In genomic region chr7:131212114-131212513, GRCh38 we compare ENCODE assay signal across 15 cellular contexts.
DNase-seq lines count a peak whose midpoint lies in the region; ATAC-seq and TF ChIP-seq lines count a peak whose summit lies in the region.
"Had no signal": no experiment of that assay in that cellular context is flagged by ENCODE, and none has a peak within 500 bp of the region (broad histone marks: within the 10 kb centered on the region; RNA-seq: fewer than 3 reads in every experiment).

No MANE protein-coding gene starts in this region.

- TF ChIP-seq CTCF in dorsolateral prefrontal cortex (IDR thresholded peaks at IDR 0.05 in 54 of 56, conservative IDR thresholded peaks at IDR 0.05 in 2 of 56; ENCODE audit: low read depth in 1 of 56, partially characterized antibody in 56 of 56), result no peak
- no peak for TF ChIP-seq CTCF in spleen (IDR thresholded peaks at IDR 0.05 in 8 of 11, conservative IDR thresholded peaks at IDR 0.05 in 3 of 11)

- H3K27me3 ChIP-seq in NT2/D1 (ENCODE audit: insufficient read depth, insufficient read length) (no peaks in the 10 kb centered on the region), dorsolateral prefrontal cortex (no peaks in the 10 kb centered on the region), spleen (replicated peaks in 1 of 7) (no peaks in the 10 kb centered on the region)
- H3K27me3 ChIP-seq: BE2C had no signal

- no peak overlapping the region for H3K9ac ChIP-seq in NT2/D1 (ENCODE audit: insufficient read length, low read depth)

- intact Hi-C loops in dorsolateral prefrontal cortex (cut with DNase I), result loop anchor here in 1 of 2 donors (10.0 kb wide), 1 partner anchor 107 kb away; no protein-coding TSS in a partner anchor
- intact Hi-C loops in spleen (cut with DNase I; ENCODE audit: low total_unique reads), result no loop called here

- TF ChIP-seq POLR2A in spleen (IDR thresholded peaks at IDR 0.05), result no peak

- ATAC-seq in GM19467 (IDR thresholded peaks at IDR 0.05; ENCODE audit: unreplicated experiment), result no peak

- H3K4me1 ChIP-seq in NT2/D1 (ENCODE audit: insufficient read depth, insufficient read length) (no peaks in the 10 kb centered on the region), spleen (no peaks in the 10 kb centered on the region)
- H3K4me1 ChIP-seq: BE2C had no signal

- DNase-seq in AG20443 (ENCODE audit: low spot score) (peak; percentile 19), NT2/D1 (ENCODE audit: low read depth, low spot score) (peak; percentile 69), dorsolateral prefrontal cortex (no peak), myocyte (ENCODE audit: low read depth) (peak; percentile 65), GM03348 (ENCODE audit: low spot score) (no peak), spleen (no peak)
- no peak for DNase-seq in stimulated activated CD4-positive, alpha-beta T cell treated with anti-CD3 and anti-CD28 coated beads, Interleukin-1b, Interleukin-23, amount 100 ng/mL, for 48 hours
- DNase-seq: activated CD4-positive, alpha-beta T cell treated with anti-CD3 and anti-CD28 coated beads, Interleukin-2, amount 10 ng/mL, durations not matched to agents 7 days and 5 days; activated T-cell treated with anti-CD3 and anti-CD28 coated beads, Interleukin-2, amount 50 U/mL, for 1 hour; BE2C; HFFc6; immature natural killer cell; NCI-H187; NCI-H510A treated with DMSO at 0.1 percent for 48 hours had no signal

- H3K27ac ChIP-seq in dorsolateral prefrontal cortex (peak overlapping the region in 53 of 59 donors; percentile 0 to 91 (median 65)), spleen (no peak overlapping the region)

- H3K9me3 ChIP-seq in NT2/D1 (ENCODE audit: insufficient read depth, low read length), result no peaks in the 10 kb centered on the region
- H3K9me3 ChIP-seq in spleen, result no peaks in the 10 kb centered on the region
- H3K9me3 ChIP-seq: BE2C had no signal

- H3K4me3 ChIP-seq in NT2/D1 (ENCODE audit: insufficient read length, low read depth) (no peak overlapping the region), dorsolateral prefrontal cortex (no peak overlapping the region), spleen (no peak overlapping the region)

- no peaks in the 10 kb centered on the region for H3K36me3 ChIP-seq in NT2/D1 (ENCODE audit: insufficient read depth, insufficient read length, low read length)
- H3K36me3 ChIP-seq in spleen, result no peaks in the 10 kb centered on the region
- H3K36me3 ChIP-seq: BE2C had no signal

Comparison
In these comparisons a context has a peak if more than half of its experiments do, and no peak if none do; other contexts are left out.
1. DNase-seq: peak in AG20443 (single experiment), NT2/D1 (single experiment) and myocyte (single experiment); none in dorsolateral prefrontal cortex (0 of 10), GM03348 (single experiment), spleen (single experiment) and stimulated activated CD4-positive, alpha-beta T cell treated with anti-CD3 and anti-CD28 coated beads, Interleukin-1b, Interleukin-23, amount 100 ng/mL, for 48 hours (single experiment).
2. H3K27ac ChIP-seq: peak in dorsolateral prefrontal cortex (53 of 59); none in spleen (0 of 8).